In the genomic region with DNA sequence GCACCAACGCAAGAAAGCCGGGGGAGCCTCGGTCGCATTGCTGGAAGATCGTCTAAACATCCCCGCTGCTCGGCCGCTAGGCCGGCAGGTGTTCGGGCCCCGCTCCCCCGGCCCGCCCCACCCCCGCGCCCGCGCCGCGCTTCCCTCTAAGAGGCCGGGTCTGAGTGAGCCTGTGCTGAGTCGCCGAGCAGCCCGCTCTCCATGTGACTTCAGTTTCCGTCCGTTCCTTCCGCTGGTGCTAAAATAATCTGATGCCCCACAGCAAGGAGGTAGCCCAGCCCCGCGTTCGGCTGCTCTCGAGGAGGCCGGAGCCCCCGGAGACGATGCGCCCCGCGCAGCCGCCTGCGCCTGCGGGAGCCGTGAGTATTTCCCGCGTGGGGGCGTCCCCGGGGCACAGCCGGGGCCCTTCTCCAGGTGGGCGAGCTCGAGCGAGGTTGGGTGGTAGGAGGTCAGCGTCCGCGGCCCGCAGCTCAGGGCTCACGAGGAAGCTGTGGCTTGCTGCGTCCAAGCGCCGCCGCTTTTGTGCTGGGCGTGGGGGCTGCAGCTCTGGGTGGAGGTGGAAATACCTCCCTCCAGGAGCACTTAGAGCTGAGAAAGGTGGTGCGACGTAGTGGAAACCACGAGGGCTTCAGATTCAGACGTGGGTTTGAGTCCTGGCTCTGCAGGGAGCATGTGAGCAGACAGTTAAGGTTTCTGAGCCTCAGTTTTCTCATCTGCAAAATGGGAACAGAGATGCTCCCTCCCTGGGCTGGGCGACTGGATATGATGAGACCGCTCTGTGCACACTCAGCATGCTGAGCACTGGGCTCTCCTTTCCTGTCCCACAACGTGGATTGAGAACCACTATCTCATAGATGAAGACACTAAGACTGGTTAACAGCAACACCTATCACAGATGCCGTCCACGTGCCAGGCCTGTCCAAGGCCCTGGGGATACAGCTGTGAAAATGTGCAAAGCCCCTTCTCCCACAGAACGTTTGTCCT, we compare ENCODE assay signal across 8 cellular contexts. TPM values are rescaled to one million over a fixed set of nuclear protein-coding genes. Genes with fewer than 3 reads are reported as not detected.
DNase-seq lines count a peak whose midpoint lies in the region; ATAC-seq and TF ChIP-seq lines count a peak whose summit lies in the region.

A gene (plus strand): TSS at position 178 of the 984 bp plus-strand sequence. CDS start 14,846 bp downstream, outside the sequence.

- H3K36me3 ChIP-seq in OCI-LY7 (ENCODE audit: insufficient read depth, low read length), result no peaks in the 10 kb centered on the region
- H3K36me3 ChIP-seq in neural progenitor cell, result no peaks in the 10 kb centered on the region
- no peaks in the 10 kb centered on the region for H3K36me3 ChIP-seq in suprapubic skin

- peaks cover 52% of the 10 kb centered on the region for H3K4me1 ChIP-seq in OCI-LY7 (ENCODE audit: insufficient read depth, low read length, poor library complexity, severe bottlenecking)
- peaks cover 19% of the 10 kb centered on the region for H3K4me1 ChIP-seq in neural progenitor cell
- peaks cover 23% of the 10 kb centered on the region for H3K4me1 ChIP-seq in suprapubic skin

- no peak for TF ChIP-seq EP300 in suprapubic skin (IDR thresholded peaks at IDR 0.05)

- TF ChIP-seq CTCF in OCI-LY7 (conservative IDR thresholded peaks at IDR 0.05; ENCODE audit: low read length) (no peak), foreskin fibroblast (IDR thresholded peaks at IDR 0.05; ENCODE audit: low read depth, low read length) (no peak), neural progenitor cell (IDR thresholded peaks at IDR 0.05) (no peak), suprapubic skin (IDR thresholded peaks at IDR 0.05) (no peak)

- H3K9ac ChIP-seq in neural progenitor cell, result no peak within 1 kb of the TSS

- H3K27me3 Mint-ChIP-seq in activated T-helper 17 cell treated with anti-CD3 and anti-CD28 coated beads, Interleukin-2, amount 50 U/mL, for 72 hours, result no peaks in the 10 kb centered on the region
- H3K27me3 Mint-ChIP-seq in neural progenitor cell (ENCODE audit: insufficient read depth, low read depth), result peaks cover 16% of the 10 kb centered on the region

- peaks cover 14% of the 10 kb centered on the region for H3F3A ChIP-seq in neural progenitor cell (ENCODE audit: low read depth)

- CTCF ChIA-PET in OCI-LY7 (lab: Charles Lee; ENCODE audit: unreplicated experiment), result interaction anchor here (0.7 to 1.9 kb wide), 2 partner anchors 30 to 33 kb away, joined by 3 to 6 read pairs; no protein-coding TSS in a partner anchor

- intact Hi-C loops in OCI-LY7 (cut with micrococcal nuclease; ENCODE audit: unreplicated experiment), result loop anchor here (10.0 kb wide), 1 partner anchor 655 kb away; a partner anchor contains a TSS

- H2AFZ ChIP-seq in OCI-LY7 (ENCODE audit: low read length) (peak within 1 kb of the TSS; percentile 76; the same call in 1 of the 2 replicates), neural progenitor cell (replicated peaks) (peak within 1 kb of the TSS; percentile 80)

- H3K4me3 Mint-ChIP-seq in activated T-helper 17 cell treated with anti-CD3 and anti-CD28 coated beads, Interleukin-2, amount 50 U/mL, for 72 hours, result peak within 1 kb of the TSS; percentile 99
- peak within 1 kb of the TSS; percentile 75 for H3K4me3 Mint-ChIP-seq in neural progenitor cell

- H3K4me1 Mint-ChIP-seq in activated T-helper 17 cell treated with anti-CD3 and anti-CD28 coated beads, Interleukin-2, amount 50 U/mL, for 72 hours, result peaks cover 35% of the 10 kb centered on the region
- H3K4me1 Mint-ChIP-seq in neural progenitor cell, result peaks cover 21% of the 10 kb centered on the region

- WGBS in suprapubic skin, result 21% methylated on average over 18 of the region's 68 CpGs

- H3K4me3 ChIP-seq in OCI-LY7 (ENCODE audit: low read depth, low read length, poor library complexity, severe bottlenecking), result peak within 1 kb of the TSS; percentile 64
- H3K4me3 ChIP-seq in foreskin fibroblast (ENCODE audit: low read depth in 1 of 2, low read length in 2 of 2), result peak within 1 kb of the TSS; percentile 48 to 50
- peak within 1 kb of the TSS; percentile 29 for H3K4me3 ChIP-seq in neural progenitor cell
- peak within 1 kb of the TSS; percentile 62 for H3K4me3 ChIP-seq in suprapubic skin

- H4K20me1 ChIP-seq in OCI-LY7 (ENCODE audit: insufficient read depth, low read length) (no peaks in the 10 kb centered on the region), neural progenitor cell (ENCODE audit: low read depth) (no peaks in the 10 kb centered on the region)

- peak within 1 kb of the TSS; percentile 95 for H3K27ac Mint-ChIP-seq in activated T-helper 17 cell treated with anti-CD3 and anti-CD28 coated beads, Interleukin-2, amount 50 U/mL, for 72 hours
- H3K27ac Mint-ChIP-seq in neural progenitor cell, result peak within 1 kb of the TSS; percentile 63

- TSS peak; percentile 69 for BruUV-seq in OCI-LY7 (replicated peaks; lab: Mats Ljungman, UMichigan)

- peaks cover 28% of the 10 kb centered on the region for H3K27me3 ChIP-seq in neural progenitor cell
- peaks cover 3% of the 10 kb centered on the region for H3K27me3 ChIP-seq in suprapubic skin

- DNase-seq in NCI-H2029 (lab: John Stamatoyannopoulos, UW) (peak; percentile 30), NCI-H2029 treated with DMSO at 0.1 percent for 48 hours (lab: John Stamatoyannopoulos, UW) (no peak), OCI-LY7 (ENCODE audit: low spot score) (peak; percentile 89), foreskin fibroblast (peak; percentile 61 to 84), neural progenitor cell (ENCODE audit: low spot score) (peak; percentile 75), suprapubic skin (ENCODE audit: low spot score in 2 of 2) (peak in 1 of 2 donors; percentile 80)

- no peaks in the 10 kb centered on the region for H3K79me2 ChIP-seq in OCI-LY7 (ENCODE audit: insufficient read depth, low read depth, low read length)
- H3K79me2 ChIP-seq in neural progenitor cell (ENCODE audit: low read depth), result no peaks in the 10 kb centered on the region

- ATAC-seq in HG03342 (IDR thresholded peaks at IDR 0.05; ENCODE audit: unreplicated experiment), result peak; percentile 33
- ATAC-seq in activated T-helper 17 cell treated with anti-CD3 and anti-CD28 coated beads, Interleukin-2, amount 50 U/mL, for 72 hours (replicated peaks), result peak; percentile 69

- peak in 1 of 2 donors; percentile 45 for TF ChIP-seq POLR2A in suprapubic skin (IDR thresholded peaks at IDR 0.05)

- no peaks in the 10 kb centered on the region for H3K9me3 Mint-ChIP-seq in activated T-helper 17 cell treated with anti-CD3 and anti-CD28 coated beads, Interleukin-2, amount 50 U/mL, for 72 hours
- no peaks in the 10 kb centered on the region for H3K9me3 Mint-ChIP-seq in neural progenitor cell

- peaks cover 41% of the 10 kb centered on the region for H3K36me3 Mint-ChIP-seq in activated T-helper 17 cell treated with anti-CD3 and anti-CD28 coated beads, Interleukin-2, amount 50 U/mL, for 72 hours (ENCODE audit: low read depth)
- H3K36me3 Mint-ChIP-seq in neural progenitor cell, result no peaks in the 10 kb centered on the region

- POLR2A ChIA-PET in OCI-LY7 (lab: Charles Lee), result interaction anchor here (0.6 kb wide), 1 partner anchor 10 kb away, joined by 5 read pairs; no protein-coding TSS in a partner anchor

- H3K27ac ChIP-seq in OCI-LY7 (ENCODE audit: low read depth, low read length, poor library complexity, severe bottlenecking) (no peak within 1 kb of the TSS), neural progenitor cell (no peak within 1 kb of the TSS), suprapubic skin (peak within 1 kb of the TSS; percentile 79)

- H3K9me3 ChIP-seq in OCI-LY7 (ENCODE audit: low read length) (no peaks in the 10 kb centered on the region), neural progenitor cell (ENCODE audit: low read depth) (no peaks in the 10 kb centered on the region), suprapubic skin (no peaks in the 10 kb centered on the region)

- peak within 1 kb of the TSS; percentile 84 for H3K4me2 ChIP-seq in OCI-LY7 (ENCODE audit: low read length)
- peak within 1 kb of the TSS; percentile 66 for H3K4me2 ChIP-seq in neural progenitor cell

- no peaks in the 10 kb centered on the region for H3K9me2 ChIP-seq in OCI-LY7 (ENCODE audit: insufficient read depth, low read length)

RNA-seq across cellular contexts. Expression of the gene that starts here (rescaled TPM):
- total RNA-seq in OCI-LY7 (2014; rRNA removed; shearing (Covaris generic)), result 0.51 and 1.1 TPM in 2 replicates
- total RNA-seq in OCI-LY7 (2022), result 3.7 and 3.8 TPM in 2 replicates
- 10 to 100 TPM; 26.5 to 42.3 TPM for total RNA-seq in activated T-helper 17 cell treated with anti-CD3 and anti-CD28 coated beads, Interleukin-2, amount 50 U/mL, for 72 hours
- total RNA-seq in neural progenitor cell (ENCODE audit: low replicate concordance), result 0.58 and 1.7 TPM in 2 replicates
- total RNA-seq in suprapubic skin, result 1 to 10 TPM in 3 of 4 donors, under 1 TPM in 1; 0.95 to 4.5 (median 1.5) TPM

Comparison
In these comparisons a context has a peak if more than half of its experiments do, and no peak if none do; other contexts are left out.
1. RNA of the gene that starts here (total RNA-seq): 26.5 to 42.3 TPM in activated T-helper 17 cell treated with anti-CD3 and anti-CD28 coated beads, Interleukin-2, amount 50 U/mL, for 72 hours; 0.51 to 3.8 TPM in OCI-LY7, 0.95 to 4.5 TPM in suprapubic skin and 0.58 to 1.7 TPM in neural progenitor cell; every median in the first group is over 4 times any median in the second.
2. Peak in every context shown above with its lines, with median percentiles within 50 percentile points of each other: H3K4me3 ChIP-seq.